8 cellular contexts compared by ENCODE assay signal in genomic region chr3:33440578-33441321, GRCh38. TPM values are rescaled to one million over a fixed set of nuclear protein-coding genes. Genes with fewer than 3 reads are reported as not detected.
DNase-seq lines count a peak whose midpoint lies in the region; ATAC-seq and TF ChIP-seq lines count a peak whose summit lies in the region.

No MANE protein-coding gene starts in this region.

- no peaks in the 10 kb centered on the region for H3K27me3 Mint-ChIP-seq in MCF 10A (ENCODE audit: insufficient read depth, unreplicated experiment)

- peak; percentile 84 for TF ChIP-seq POLR2A in GM15510 (IDR thresholded peaks at IDR 0.05; ENCODE audit: borderline replicate concordance, extremely low read depth, insufficient read length)

- no peaks in the 10 kb centered on the region for H3K36me3 ChIP-seq in skeletal muscle satellite cell (ENCODE audit: insufficient read depth, low read length)

- POLR2A ChIA-PET in MCF 10A (lab: Yijun Ruan, JAX) = interaction anchor here (0.5 to 7.0 kb wide), 38 partner anchors 13 to 939 kb away, joined by 3 to 135 read pairs (median 4); partner anchors contain the start of genes CNOT10 and PDCD6IP

- ATAC-seq in HG02870 (IDR thresholded peaks at IDR 0.05; ENCODE audit: unreplicated experiment) = peak; percentile 82

- H3K4me1 Mint-ChIP-seq in MCF 10A (ENCODE audit: insufficient read depth, unreplicated experiment) = peaks cover 14% of the 10 kb centered on the region

- CTCF ChIA-PET in MCF 10A (lab: Yijun Ruan, JAX) = interaction anchor here (0.5 to 1.3 kb wide), 5 partner anchors 11 to 46 kb away, joined by 3 to 5 read pairs (median 4); no protein-coding TSS in a partner anchor

- H3K9ac ChIP-seq in skeletal muscle satellite cell (ENCODE audit: low read depth, low read length) = peak overlapping the region; percentile 88

- no TSS peak for BruUV-seq in MCF 10A (replicated peaks; lab: Mats Ljungman, UMichigan)

- H3K4me2 ChIP-seq in skeletal muscle satellite cell (ENCODE audit: low read length) = peak overlapping the region; percentile 88

- H3K4me3 Mint-ChIP-seq in MCF 10A (ENCODE audit: unreplicated experiment) = peak overlapping the region; percentile 99

- peaks cover 22% of the 10 kb centered on the region for H3K4me1 ChIP-seq in skeletal muscle satellite cell (ENCODE audit: control insufficient read depth, insufficient read depth, low read length)

- TF ChIP-seq CTCF in MCF 10A (IDR thresholded peaks at IDR 0.05; ENCODE audit: unreplicated experiment) = no peak

- H3K36me3 Mint-ChIP-seq in MCF 10A (ENCODE audit: insufficient read depth, unreplicated experiment) = no peaks in the 10 kb centered on the region

- H3K9me3 ChIP-seq in iPS-18c (ENCODE audit: control insufficient read depth, insufficient read depth, low read length) (no peaks in the 10 kb centered on the region), skeletal muscle satellite cell (replicated peaks; ENCODE audit: low read length) (no peaks in the 10 kb centered on the region)

- H3K27me3 ChIP-seq in skeletal muscle satellite cell (ENCODE audit: control insufficient read depth, insufficient read depth, low read length) = no peaks in the 10 kb centered on the region

- peak overlapping the region; percentile 60 for H3K4me3 ChIP-seq in iPS-18c (ENCODE audit: insufficient read depth, low read depth, low read length)
- peak overlapping the region; percentile 73 for H3K4me3 ChIP-seq in skeletal muscle satellite cell (ENCODE audit: low read length)

- H3K9me3 Mint-ChIP-seq in MCF 10A (ENCODE audit: unreplicated experiment) = no peaks in the 10 kb centered on the region

- DNase-seq in A172 (ENCODE audit: low spot score) = peak; percentile 100
- DNase-seq in NCI-H146 (lab: John Stamatoyannopoulos, UW) = peak; percentile 98
- DNase-seq in T follicular helper cell (ENCODE audit: low read depth) = peak; percentile 93
- DNase-seq in MCF 10A (ENCODE audit: unreplicated experiment) = peak; percentile 100

- H3K27ac Mint-ChIP-seq in MCF 10A (ENCODE audit: low read depth, unreplicated experiment) = peak overlapping the region; percentile 99

- intact Hi-C loops in MCF 10A (cut with micrococcal nuclease) = loop anchor here (1.0 kb wide), 1 partner anchor 277 kb away; no protein-coding TSS in a partner anchor

RNA-seq across cellular contexts. Expression of gene UBP1, which starts 0.5 kb away (rescaled TPM):
- total RNA-seq in A172 (2014; rRNA removed; shearing (Covaris generic)) = 32.6 and 34.5 TPM in 2 replicates
- 55.6 and 72.6 TPM in 2 replicates for total RNA-seq in MCF 10A (2022)
- 40.4 and 53.2 TPM in 2 replicates for total RNA-seq in skeletal muscle satellite cell (2012; rRNA removed)

Comparison
In these comparisons a context has a peak if more than half of its experiments do, and no peak if none do; other contexts are left out.
1. Peak in every context shown above with its lines: DNase-seq, ATAC-seq and H3K4me3 ChIP-seq.